Comparison of ENCODE assay signal across 8 cellular contexts in the genomic region with DNA sequence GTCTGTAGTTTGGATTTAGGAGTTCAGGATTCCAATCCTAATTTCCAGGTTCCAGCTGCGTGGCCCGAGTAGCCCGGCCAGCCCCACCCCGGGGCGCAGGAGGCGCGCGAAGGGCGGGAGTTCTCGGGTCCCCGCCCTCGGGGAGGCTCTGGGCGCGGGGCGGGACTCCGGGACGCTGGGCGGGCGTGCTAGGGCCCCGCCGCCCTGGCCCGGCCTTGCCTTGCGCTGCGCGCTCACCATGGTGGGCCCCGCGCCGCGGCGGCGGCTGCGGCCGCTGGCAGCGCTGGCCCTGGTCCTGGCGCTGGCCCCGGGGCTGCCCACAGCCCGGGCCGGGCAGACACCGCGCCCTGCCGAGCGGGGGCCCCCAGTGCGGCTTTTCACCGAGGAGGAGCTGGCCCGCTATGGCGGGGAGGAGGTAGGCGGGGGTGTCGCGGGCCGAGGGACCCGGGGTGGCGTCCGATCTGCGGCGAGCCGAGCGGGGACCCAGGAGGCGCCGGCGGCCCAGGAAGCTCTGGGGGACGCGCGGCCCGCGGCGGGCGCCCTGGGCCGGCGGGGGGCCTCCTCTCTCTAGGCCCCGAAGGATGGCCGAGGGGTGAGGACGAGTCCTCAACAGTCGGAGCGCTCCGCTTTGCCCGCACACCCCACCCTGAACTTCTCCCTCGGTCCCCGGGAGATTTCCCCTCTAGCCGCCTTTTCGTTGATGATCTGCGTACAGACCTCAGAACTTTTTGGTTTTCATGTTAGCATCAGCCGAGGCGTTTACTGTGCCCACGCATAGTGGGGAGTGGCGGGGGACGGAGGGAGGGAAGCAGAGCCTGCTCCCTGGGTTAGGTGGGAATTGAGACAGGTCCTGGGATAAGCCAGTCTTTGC. TPM values are rescaled to one million over a fixed set of nuclear protein-coding genes. Genes with fewer than 3 reads are reported as not detected.
DNase-seq lines count a peak whose midpoint lies in the region; ATAC-seq and TF ChIP-seq lines count a peak whose summit lies in the region.

TSS of gene NENF (plus strand) at position 215 of the 871 bp plus-strand sequence. CDS start at position 239, 24 bp downstream.

- TF ChIP-seq POLR2A in GM18526 (IDR thresholded peaks at IDR 0.05; ENCODE audit: extremely low read depth, insufficient read length): peak; percentile 77

- H3K4me1 Mint-ChIP-seq in chondrocyte (ENCODE audit: low read depth): peaks cover 22% of the 10 kb centered on the region

- no peaks in the 10 kb centered on the region for H3K9me3 Mint-ChIP-seq in chondrocyte (ENCODE audit: low read depth)

- no peaks in the 10 kb centered on the region for H3K27me3 Mint-ChIP-seq in chondrocyte (ENCODE audit: low read depth)

- peak within 1 kb of the TSS; percentile 74 for H3K4me3 Mint-ChIP-seq in chondrocyte (ENCODE audit: unreplicated experiment)

- DNase-seq in ACHN: peak; percentile 91
- peak; percentile 88 for DNase-seq in NCI-H2196 (lab: John Stamatoyannopoulos, UW; ENCODE audit: unreplicated experiment)
- no peak for DNase-seq in chondrocyte (ENCODE audit: low spot score)
- peak; percentile 86 for DNase-seq in kidney tubule cell (ENCODE audit: low spot score)
- peak; percentile 36 to 56 for DNase-seq in stimulated activated CD4-positive, alpha-beta T cell treated with anti-CD3 and anti-CD28 coated beads, Interleukin-1b, Interleukin-23, amount 100 ng/mL, for 1 hour (ENCODE audit: low read depth in 2 of 2)

- H3K27ac Mint-ChIP-seq in chondrocyte (ENCODE audit: unreplicated experiment): peak within 1 kb of the TSS; percentile 1

- ATAC-seq in HG03060 (IDR thresholded peaks at IDR 0.05; ENCODE audit: low read depth, unreplicated experiment): peak; percentile 54
- ATAC-seq in activated CD4-positive, CD25-positive, alpha-beta regulatory T cell treated with anti-CD3 and anti-CD28 coated beads, Interleukin-2, amount 50 U/mL, for 24 hours: peak; percentile 100

- in situ Hi-C loops in ACHN (cut with HindIII; ENCODE audit: low pct_ligation_motif_present, low pct_unique_long_range_greater_than_20kb, low sequenced_read_pairs): no loop called here

- no peak for TF ChIP-seq CTCF in chondrocyte (IDR thresholded peaks at IDR 0.05)

- no peaks in the 10 kb centered on the region for H3K36me3 Mint-ChIP-seq in chondrocyte (ENCODE audit: low read depth)

RNA-seq across cellular contexts. Expression of gene NENF, which starts in this region (rescaled TPM):
- total RNA-seq in chondrocyte: 48.6 to 55.0 TPM (median 50.1 TPM) in 3 replicates
